In the genomic region with DNA sequence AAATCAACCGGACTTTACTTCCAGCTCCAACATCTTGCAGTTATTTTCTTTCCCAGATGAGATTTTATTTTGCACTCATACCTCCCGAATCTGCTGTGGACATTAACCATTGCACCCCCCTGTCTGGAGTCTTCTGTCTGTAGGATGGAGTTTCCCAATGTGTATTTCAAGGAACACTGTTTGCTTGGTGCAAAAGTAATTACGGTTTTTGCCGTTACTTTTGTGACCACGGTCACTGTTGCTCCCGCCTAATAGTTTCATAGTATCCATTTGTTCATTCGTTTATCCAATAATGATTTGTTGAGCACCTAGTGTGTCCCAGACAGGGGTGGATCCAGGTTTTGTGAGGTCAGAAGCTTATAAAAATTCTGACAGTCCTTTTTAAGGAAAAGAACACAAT, we compare ENCODE assay signal across 36 cellular contexts.
"Had no signal": no experiment of that assay in that cellular context is flagged by ENCODE, and none has a peak within 500 bp of the region (broad histone marks: within the 10 kb centered on the region; RNA-seq: fewer than 3 reads in every experiment).

No MANE protein-coding gene starts in this region.

- FAIRE-seq: astrocyte, bronchial epithelial cell, TTC549 had no signal

- H3K27ac Mint-ChIP-seq: activated CD4-positive, alpha-beta memory T cell treated with anti-CD3 and anti-CD28 coated beads, Interleukin-2, amount 10 ng/mL, durations not matched to agents 7 days and 5 days; activated CD4-positive, alpha-beta T cell treated with anti-CD3 and anti-CD28 coated beads for 36 hours; activated CD4-positive, alpha-beta T cell treated with anti-CD3 and anti-CD28 coated beads, Interleukin-2, amount 10 ng/mL, durations not matched to agents 7 days and 5 days; activated CD8-positive, alpha-beta memory T cell treated with anti-CD3 and anti-CD28 coated beads, Interleukin-2, amount 10 ng/mL, durations not matched to agents 7 days and 5 days; activated CD8-positive, alpha-beta T cell treated with anti-CD3 and anti-CD28 coated beads, Interleukin-2, amount 10 ng/mL, durations not matched to agents 7 days and 5 days; activated naive CD4-positive, alpha-beta T cell treated with anti-CD3 and anti-CD28 coated beads, Interleukin-2, amount 10 ng/mL, durations not matched to agents 7 days and 5 days; activated naive CD4-positive, alpha-beta T cell treated with anti-CD3 and anti-CD28 coated beads, Interleukin-2, amount 50 U/mL, for 24 hours; activated naive CD8-positive, alpha-beta T cell; activated naive CD8-positive, alpha-beta T cell treated with anti-CD3 and anti-CD28 coated beads, Interleukin-2, amount 10 ng/mL, durations not matched to agents 7 days and 5 days; activated naive CD8-positive, alpha-beta T cell treated with anti-CD3 and anti-CD28 coated beads, Interleukin-2, amount 50 U/mL, for 24 hours; activated T-cell treated with anti-CD3 and anti-CD28 coated beads, Interleukin-2, amount 50 U/mL, for 24 hours; activated T-helper 2 cell treated with anti-CD3 and anti-CD28 coated beads, Interferon-gamma antibody, Interleukin-2, Interleukin-4, amounts not matched to agents 10 μg/mL and 5 μg/mL and 100 μg/mL, durations not matched to agents 14 hours and 24 hours and 36 hours; T-helper 17 cell; WTC11 had no signal

- H3K27ac ChIP-seq: cardiac muscle cell, WERI-Rb-1 had no signal

- H3K4me3 Mint-ChIP-seq: activated CD4-positive, alpha-beta memory T cell treated with anti-CD3 and anti-CD28 coated beads, Interleukin-2, amount 10 ng/mL, durations not matched to agents 7 days and 5 days; activated CD4-positive, alpha-beta T cell treated with anti-CD3 and anti-CD28 coated beads for 36 hours; activated CD4-positive, alpha-beta T cell treated with anti-CD3 and anti-CD28 coated beads, Interleukin-2, amount 10 ng/mL, durations not matched to agents 7 days and 5 days; activated CD8-positive, alpha-beta memory T cell treated with anti-CD3 and anti-CD28 coated beads, Interleukin-2, amount 10 ng/mL, durations not matched to agents 7 days and 5 days; activated CD8-positive, alpha-beta T cell treated with anti-CD3 and anti-CD28 coated beads, Interleukin-2, amount 10 ng/mL, durations not matched to agents 7 days and 5 days; activated naive CD4-positive, alpha-beta T cell treated with anti-CD3 and anti-CD28 coated beads, Interleukin-2, amount 10 ng/mL, durations not matched to agents 7 days and 5 days; activated naive CD4-positive, alpha-beta T cell treated with anti-CD3 and anti-CD28 coated beads, Interleukin-2, amount 50 U/mL, for 24 hours; activated naive CD8-positive, alpha-beta T cell; activated naive CD8-positive, alpha-beta T cell treated with anti-CD3 and anti-CD28 coated beads, Interleukin-2, amount 10 ng/mL, durations not matched to agents 7 days and 5 days; activated naive CD8-positive, alpha-beta T cell treated with anti-CD3 and anti-CD28 coated beads, Interleukin-2, amount 50 U/mL, for 24 hours; activated T-cell treated with anti-CD3 and anti-CD28 coated beads, Interleukin-2, amount 50 U/mL, for 24 hours; brain; central memory CD8-positive, alpha-beta T cell; T-helper 17 cell; WTC11 had no signal

- H3K27me3 ChIP-seq: cardiac muscle cell had no signal

- DNase-seq: activated CD4-positive, alpha-beta memory T cell treated with anti-CD3 and anti-CD28 coated beads, Interleukin-2, amount 10 ng/mL, durations not matched to agents 7 days and 5 days; activated CD4-positive, alpha-beta T cell treated with anti-CD3 and anti-CD28 coated beads for 1 hour; activated CD4-positive, alpha-beta T cell treated with anti-CD3 and anti-CD28 coated beads for 36 hours; activated CD4-positive, alpha-beta T cell treated with anti-CD3 and anti-CD28 coated beads for 48 hours; activated CD4-positive, alpha-beta T cell treated with anti-CD3 and anti-CD28 coated beads, Interleukin-2, amount 10 ng/mL, durations not matched to agents 7 days and 5 days; activated CD4-positive, alpha-beta T cell treated with anti-CD3 and anti-CD28 coated beads, Interleukin-2, amount 50 U/mL, for 48 hours; activated CD4-positive, CD25-positive, alpha-beta regulatory T cell; activated CD8-positive, alpha-beta memory T cell treated with anti-CD3 and anti-CD28 coated beads for 24 hours; activated CD8-positive, alpha-beta memory T cell treated with anti-CD3 and anti-CD28 coated beads, Interleukin-2, amount 10 ng/mL, durations not matched to agents 7 days and 5 days; activated CD8-positive, alpha-beta memory T cell treated with anti-CD3 and anti-CD28 coated beads, Interleukin-2, amount 50 U/mL, for 48 hours; activated CD8-positive, alpha-beta T cell treated with anti-CD3 and anti-CD28 coated beads, Interleukin-2, amount 10 ng/mL, durations not matched to agents 7 days and 5 days; activated effector memory CD4-positive, alpha-beta T cell treated with Interleukin-2 at 50 U/mL for 16 hours; activated gamma-delta T cell; activated naive CD4-positive, alpha-beta T cell treated with anti-CD3 and anti-CD28 coated beads, Interleukin-2, amount 10 ng/mL, durations not matched to agents 7 days and 5 days; activated naive CD4-positive, alpha-beta T cell treated with Interleukin-2 at 50 U/mL for 16 hours; activated naive CD8-positive, alpha-beta T cell treated with anti-CD3 and anti-CD28 coated beads, Interleukin-2, amount 10 ng/mL, durations not matched to agents 7 days and 5 days; activated naive CD8-positive, alpha-beta T cell treated with anti-CD3 and anti-CD28 coated beads, Interleukin-2, amount 50 U/mL, for 24 hours; activated T-cell treated with anti-CD3 and anti-CD28 coated beads, Interleukin-2, amount 50 U/mL, for 24 hours; activated T-cell treated with anti-CD3 and anti-CD28 coated beads, Interleukin-2, amount 50 U/mL, for 48 hours; amygdala; aorta; caudate nucleus; cerebellar nuclear complex; T-helper 17 cell; WERI-Rb-1 had no signal

- ATAC-seq: activated CD4-positive, alpha-beta T cell treated with anti-CD3 and anti-CD28 coated beads for 36 hours; activated CD4-positive, CD25-positive, alpha-beta regulatory T cell treated with anti-CD3 and anti-CD28 coated beads, Interleukin-2, amount 50 U/mL, for 24 hours; activated CD8-positive, alpha-beta memory T cell treated with anti-CD3 and anti-CD28 coated beads, Interleukin-2, amount 10 ng/mL, durations not matched to agents 7 days and 5 days; activated CD8-positive, alpha-beta T cell treated with anti-CD3 and anti-CD28 coated beads, Interleukin-2, amount 10 ng/mL, durations not matched to agents 7 days and 5 days; activated naive CD8-positive, alpha-beta T cell treated with anti-CD3 and anti-CD28 coated beads, Interleukin-2, amount 50 U/mL, for 24 hours; T-helper 17 cell; WTC11 had no signal

- H3K4me3 ChIP-seq: cardiac muscle cell had no signal

- H3K9me3 Mint-ChIP-seq: activated CD4-positive, alpha-beta memory T cell treated with anti-CD3 and anti-CD28 coated beads, Interleukin-2, amount 10 ng/mL, durations not matched to agents 7 days and 5 days; activated CD4-positive, alpha-beta T cell treated with anti-CD3 and anti-CD28 coated beads, Interleukin-2, amount 10 ng/mL, durations not matched to agents 7 days and 5 days; activated naive CD4-positive, alpha-beta T cell treated with anti-CD3 and anti-CD28 coated beads, Interleukin-2, amount 10 ng/mL, durations not matched to agents 7 days and 5 days; activated naive CD4-positive, alpha-beta T cell treated with anti-CD3 and anti-CD28 coated beads, Interleukin-2, amount 50 U/mL, for 24 hours; activated naive CD8-positive, alpha-beta T cell treated with anti-CD3 and anti-CD28 coated beads, Interleukin-2, amount 10 ng/mL, durations not matched to agents 7 days and 5 days; activated naive CD8-positive, alpha-beta T cell treated with anti-CD3 and anti-CD28 coated beads, Interleukin-2, amount 50 U/mL, for 24 hours; activated T-cell treated with anti-CD3 and anti-CD28 coated beads, Interleukin-2, amount 50 U/mL, for 24 hours; activated T-helper 2 cell treated with anti-CD3 and anti-CD28 coated beads, Interferon-gamma antibody, Interleukin-2, Interleukin-4, amounts not matched to agents 10 μg/mL and 5 μg/mL and 100 μg/mL, durations not matched to agents 14 hours and 24 hours and 36 hours; brain; central memory CD8-positive, alpha-beta T cell; WTC11 had no signal

- H3K36me3 ChIP-seq: cardiac muscle cell, WERI-Rb-1 had no signal

- H3K27me3 Mint-ChIP-seq: activated CD4-positive, alpha-beta T cell treated with anti-CD3 and anti-CD28 coated beads for 36 hours; activated naive CD4-positive, alpha-beta T cell treated with anti-CD3 and anti-CD28 coated beads, Interleukin-2, amount 50 U/mL, for 24 hours had no signal

- H3K36me3 Mint-ChIP-seq: activated CD8-positive, alpha-beta memory T cell treated with anti-CD3 and anti-CD28 coated beads, Interleukin-2, amount 10 ng/mL, durations not matched to agents 7 days and 5 days; activated naive CD4-positive, alpha-beta T cell treated with anti-CD3 and anti-CD28 coated beads, Interleukin-2, amount 10 ng/mL, durations not matched to agents 7 days and 5 days; activated naive CD4-positive, alpha-beta T cell treated with anti-CD3 and anti-CD28 coated beads, Interleukin-2, amount 50 U/mL, for 24 hours; activated naive CD8-positive, alpha-beta T cell; activated naive CD8-positive, alpha-beta T cell treated with anti-CD3 and anti-CD28 coated beads, Interleukin-2, amount 10 ng/mL, durations not matched to agents 7 days and 5 days; brain; WTC11 had no signal

- H3K4me1 Mint-ChIP-seq: activated CD4-positive, alpha-beta memory T cell treated with anti-CD3 and anti-CD28 coated beads, Interleukin-2, amount 10 ng/mL, durations not matched to agents 7 days and 5 days; activated CD4-positive, alpha-beta T cell treated with anti-CD3 and anti-CD28 coated beads for 36 hours; activated CD4-positive, alpha-beta T cell treated with anti-CD3 and anti-CD28 coated beads, Interleukin-2, amount 10 ng/mL, durations not matched to agents 7 days and 5 days; activated CD8-positive, alpha-beta memory T cell treated with anti-CD3 and anti-CD28 coated beads, Interleukin-2, amount 10 ng/mL, durations not matched to agents 7 days and 5 days; activated naive CD4-positive, alpha-beta T cell treated with anti-CD3 and anti-CD28 coated beads, Interleukin-2, amount 10 ng/mL, durations not matched to agents 7 days and 5 days; activated naive CD4-positive, alpha-beta T cell treated with anti-CD3 and anti-CD28 coated beads, Interleukin-2, amount 50 U/mL, for 24 hours; activated naive CD8-positive, alpha-beta T cell treated with anti-CD3 and anti-CD28 coated beads, Interleukin-2, amount 10 ng/mL, durations not matched to agents 7 days and 5 days; central memory CD8-positive, alpha-beta T cell had no signal
